Comparison of ENCODE assay signal across 20 cellular contexts in the genomic region with DNA sequence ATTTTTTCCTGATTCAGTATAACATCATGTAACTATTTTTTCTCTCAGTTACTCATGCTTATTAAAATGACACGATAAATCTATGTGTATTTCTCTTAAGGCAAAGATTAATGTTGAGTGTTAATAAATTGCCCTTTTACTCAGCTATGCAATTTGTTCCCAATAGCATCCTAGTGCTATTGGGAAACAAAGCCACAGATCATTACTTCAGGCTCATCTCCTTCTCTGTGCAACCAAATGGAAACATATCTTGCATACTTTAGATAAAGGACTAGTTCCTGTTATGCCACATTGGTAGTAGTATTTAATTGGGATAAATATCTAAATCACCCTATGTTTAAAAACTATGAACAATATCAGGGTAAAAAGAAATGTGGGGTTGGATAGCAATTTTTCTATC.
"Had no signal": no experiment of that assay in that cellular context is flagged by ENCODE, and none has a peak within 500 bp of the region (broad histone marks: within the 10 kb centered on the region; RNA-seq: fewer than 3 reads in every experiment).

No MANE protein-coding gene starts in this region.

- H3K36me3 ChIP-seq: right atrium auricular region, sigmoid colon, tibial nerve, upper lobe of right lung, vagina had no signal

- H3K27ac ChIP-seq: dorsolateral prefrontal cortex, right atrium auricular region, sigmoid colon, skin epidermis, testis, tibial nerve, upper lobe of right lung, vagina had no signal

- H3K4me3 ChIP-seq: dorsolateral prefrontal cortex, right atrium auricular region, sigmoid colon, skin epidermis, testis, tibial nerve, upper lobe of right lung, vagina had no signal

- H3K27me3 ChIP-seq: dorsolateral prefrontal cortex, right atrium auricular region, sigmoid colon, testis, tibial nerve, upper lobe of right lung, vagina had no signal

- H3K4me1 ChIP-seq: right atrium auricular region, sigmoid colon, upper lobe of right lung, vagina had no signal

- H3K9me3 ChIP-seq: right atrium auricular region, sigmoid colon, testis, tibial nerve, upper lobe of right lung, vagina had no signal

- DNase-seq: dorsolateral prefrontal cortex; effector CD8-positive, alpha-beta T cell; foreskin melanocyte; head of caudate nucleus; hippocampal formation; mammary epithelial cell; naive thymus-derived CD4-positive, alpha-beta T cell; nephron progenitor cell; posterior cingulate gyrus; sigmoid colon; stimulated activated CD4-positive, alpha-beta T cell treated with anti-CD3 and anti-CD28 coated beads, Interleukin-2, amount 100 ng/mL, for 24 hours; stimulated activated CD4-positive, alpha-beta T cell treated with anti-CD3 and anti-CD28 coated beads, Interleukin-4, amount 100 ng/mL, for 4 hours; stimulated activated naive B cell treated with anti-CD40 and anti-IgM and Interleukin-4, amounts not matched to agents 10 μg/mL and 1 μg/mL and 100 μg/mL, for 72 hours; stimulated activated naive CD8-positive, alpha-beta T cell treated with anti-CD3 and anti-CD28 coated beads, Interleukin-15, amount 100 ng/mL, for 72 hours; testis; upper lobe of right lung had no signal
